7 cellular contexts compared by ENCODE assay signal in the genomic region with DNA sequence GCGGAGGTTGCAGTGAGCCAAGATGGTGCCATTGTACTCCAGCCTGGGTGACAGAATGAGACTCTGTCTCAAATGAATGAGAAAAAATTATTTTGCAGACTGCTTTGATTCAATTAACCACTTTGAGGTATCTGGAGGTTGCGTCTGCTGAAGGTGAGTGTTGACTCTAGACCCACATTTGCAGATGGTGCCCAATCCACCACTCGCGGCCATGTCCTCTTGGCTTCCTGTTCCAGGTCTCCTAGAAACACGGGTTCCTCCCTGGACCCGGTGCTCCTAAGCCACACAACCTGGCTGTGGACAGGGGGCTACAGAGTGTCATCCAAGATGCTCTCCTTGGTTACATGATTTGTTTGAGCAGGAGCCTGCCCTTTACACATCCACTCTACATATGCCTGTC.
"Had no signal": no experiment of that assay in that cellular context is flagged by ENCODE, and none has a peak within 500 bp of the region (broad histone marks: within the 10 kb centered on the region; RNA-seq: fewer than 3 reads in every experiment).

No MANE protein-coding gene starts in this region.

- ATAC-seq: HepG2, K562 had no signal

- H3K4me3 Mint-ChIP-seq: IgD-negative memory B cell had no signal

- H3K27ac Mint-ChIP-seq: IgD-negative memory B cell had no signal

- H3K4me3 ChIP-seq: K562 had no signal

- FAIRE-seq: HepG2, HTR-8/SVneo, K562 had no signal

- H3K27me3 Mint-ChIP-seq: IgD-negative memory B cell had no signal

- H3K27ac ChIP-seq: HL-60 had no signal

- H3K36me3 Mint-ChIP-seq: IgD-negative memory B cell had no signal

- DNase-seq: IMR-90, KBM-7 had no signal

- H3K4me1 Mint-ChIP-seq: IgD-negative memory B cell had no signal
